8 cellular contexts compared by ENCODE assay signal in the genomic region with DNA sequence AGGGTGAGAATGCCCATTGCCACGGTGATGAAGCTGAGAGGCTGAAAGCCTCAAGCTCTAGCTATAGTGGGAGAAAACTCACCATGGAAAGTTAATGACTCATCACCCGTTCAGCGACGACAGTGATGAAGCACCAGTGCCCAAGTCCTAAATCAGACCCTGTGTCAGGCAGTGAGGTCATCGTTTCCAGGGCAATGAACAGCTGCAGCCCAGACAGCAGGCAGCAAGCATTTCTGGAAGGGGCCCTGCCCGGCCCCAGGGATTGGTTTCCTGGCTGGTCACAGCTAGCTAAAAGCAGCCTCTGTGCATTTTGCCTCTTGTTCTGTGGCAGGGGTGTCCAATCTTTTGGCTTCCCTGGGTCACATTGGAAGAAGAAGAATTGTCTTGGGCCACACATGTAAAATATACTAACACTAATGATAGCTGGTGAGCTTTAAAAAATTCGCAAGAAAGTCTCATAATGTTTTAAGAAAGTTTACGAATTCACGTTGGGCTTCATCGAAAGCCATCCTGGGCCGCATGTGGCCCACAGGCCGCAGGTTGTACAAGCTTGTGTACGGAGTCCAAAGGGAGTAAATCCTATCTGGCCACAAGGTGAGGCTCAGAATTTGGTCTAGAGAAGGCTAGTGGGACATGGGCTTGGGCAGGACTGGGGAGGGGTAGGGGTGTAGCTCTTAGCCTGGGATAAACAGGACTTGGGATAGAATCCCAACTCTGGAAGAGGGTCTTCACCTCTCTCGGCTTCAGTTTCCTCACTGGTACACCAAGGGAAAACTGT. TPM values are rescaled to one million over a fixed set of nuclear protein-coding genes. Genes with fewer than 3 reads are reported as not detected.
DNase-seq lines count a peak whose midpoint lies in the region; FAIRE-seq and TF ChIP-seq lines count a peak whose summit lies in the region.

No MANE protein-coding gene starts in this region.

- FAIRE-seq in astrocyte (lab: Jason Lieb, UNC): peak; percentile 98

- no peaks in the 10 kb centered on the region for H3K27me3 Mint-ChIP-seq in astrocyte (ENCODE audit: low read depth, unreplicated experiment)

- H3K4me3 Mint-ChIP-seq in astrocyte (ENCODE audit: unreplicated experiment): peak overlapping the region; percentile 17

- peak overlapping the region; percentile 78 for H3K27ac ChIP-seq in astrocyte (ENCODE audit: low read depth, low read length)

- DNase-seq in SIG-M5 treated with dmso at 0.1 percent for 504 hours (lab: John Stamatoyannopoulos, UW; ENCODE audit: unreplicated experiment) (peak; percentile 36), SIG-M5 (lab: John Stamatoyannopoulos, UW) (no peak), SHP77 (lab: John Stamatoyannopoulos, UW) (peak; percentile 93 to 97), astrocyte (ENCODE audit: low read depth) (peak; percentile 97), iPS-NIHi7 (ENCODE audit: extremely low spot score) (peak; percentile 29), KG1 (lab: John Stamatoyannopoulos, UW) (no peak), NCI-H1930 (lab: John Stamatoyannopoulos, UW) (no peak)
- DNase-seq in stimulated activated CD4-positive, alpha-beta T cell treated with anti-CD3 and anti-CD28 coated beads, Interleukin-12 subunit alpha, Interleukin-12 subunit beta, amount 100 ng/mL, for 48 hours (ENCODE audit: low read depth in 2 of 3, low spot score in 1 of 3): peak; percentile 60 to 70 (median 61)

- H3K9me3 Mint-ChIP-seq in astrocyte (ENCODE audit: unreplicated experiment): no peaks in the 10 kb centered on the region

- peak overlapping the region; percentile 98 for H3K27ac Mint-ChIP-seq in astrocyte (ENCODE audit: unreplicated experiment)

- TF ChIP-seq CTCF in astrocyte (IDR thresholded peaks at IDR 0.05; ENCODE audit: insufficient read depth, low read depth, low read length): no peak

- no peaks in the 10 kb centered on the region for H3K36me3 Mint-ChIP-seq in astrocyte (ENCODE audit: low read depth, unreplicated experiment)

- H3K79me2 ChIP-seq in astrocyte (ENCODE audit: insufficient read depth, low read length): no peaks in the 10 kb centered on the region

- no peaks in the 10 kb centered on the region for H3K9me3 ChIP-seq in astrocyte (ENCODE audit: insufficient read depth, low read depth, low read length)

- H3K9ac ChIP-seq in astrocyte (ENCODE audit: low read length): peak overlapping the region; percentile 71

- H3K4me3 ChIP-seq in astrocyte (ENCODE audit: insufficient read depth, low read depth, low read length): no peak overlapping the region

- H3K4me2 ChIP-seq in astrocyte (ENCODE audit: low read length): peak overlapping the region; percentile 51

- H4K20me1 ChIP-seq in astrocyte (ENCODE audit: insufficient read depth, low read length): no peaks in the 10 kb centered on the region

- H3K4me1 Mint-ChIP-seq in astrocyte (ENCODE audit: low read depth, unreplicated experiment): peaks cover 23% of the 10 kb centered on the region

- H3K36me3 ChIP-seq in astrocyte (ENCODE audit: insufficient read depth, low read length): no peaks in the 10 kb centered on the region

- peaks cover 19% of the 10 kb centered on the region for H3K4me1 ChIP-seq in astrocyte (ENCODE audit: insufficient read depth, low read length)

- no peaks in the 10 kb centered on the region for H3K27me3 ChIP-seq in astrocyte (ENCODE audit: insufficient read depth, low read length)

- peak overlapping the region; percentile 31 for H2AFZ ChIP-seq in astrocyte (ENCODE audit: low read depth, low read length)

RNA-seq across cellular contexts. Expression of a gene that starts 40.6 kb away (rescaled TPM):
- total RNA-seq in astrocyte: 12.2 and 13.1 TPM in 2 replicates

RNA-seq across cellular contexts. Expression of a gene that starts 41.0 kb away (rescaled TPM):
- 90.1 and 99.6 TPM in 2 replicates for total RNA-seq in astrocyte

RNA-seq across cellular contexts. Expression of a gene that starts 57.3 kb away (rescaled TPM):
- 37.5 and 48.1 TPM in 2 replicates for total RNA-seq in astrocyte

RNA-seq across cellular contexts. Expression of a gene that starts 58.2 kb away (rescaled TPM):
- total RNA-seq in astrocyte: 17.7 and 19.1 TPM in 2 replicates

Comparison
In these comparisons a context has a peak if more than half of its experiments do, and no peak if none do; other contexts are left out.
1. DNase-seq: peak in SIG-M5 treated with dmso at 0.1 percent for 504 hours (single experiment), SHP77 (2 of 2), astrocyte (single experiment), iPS-NIHi7 (single experiment) and stimulated activated CD4-positive, alpha-beta T cell treated with anti-CD3 and anti-CD28 coated beads, Interleukin-12 subunit alpha, Interleukin-12 subunit beta, amount 100 ng/mL, for 48 hours (3 of 3); none in SIG-M5 (single experiment), KG1 (single experiment) and NCI-H1930 (0 of 2).